In the genomic region with DNA sequence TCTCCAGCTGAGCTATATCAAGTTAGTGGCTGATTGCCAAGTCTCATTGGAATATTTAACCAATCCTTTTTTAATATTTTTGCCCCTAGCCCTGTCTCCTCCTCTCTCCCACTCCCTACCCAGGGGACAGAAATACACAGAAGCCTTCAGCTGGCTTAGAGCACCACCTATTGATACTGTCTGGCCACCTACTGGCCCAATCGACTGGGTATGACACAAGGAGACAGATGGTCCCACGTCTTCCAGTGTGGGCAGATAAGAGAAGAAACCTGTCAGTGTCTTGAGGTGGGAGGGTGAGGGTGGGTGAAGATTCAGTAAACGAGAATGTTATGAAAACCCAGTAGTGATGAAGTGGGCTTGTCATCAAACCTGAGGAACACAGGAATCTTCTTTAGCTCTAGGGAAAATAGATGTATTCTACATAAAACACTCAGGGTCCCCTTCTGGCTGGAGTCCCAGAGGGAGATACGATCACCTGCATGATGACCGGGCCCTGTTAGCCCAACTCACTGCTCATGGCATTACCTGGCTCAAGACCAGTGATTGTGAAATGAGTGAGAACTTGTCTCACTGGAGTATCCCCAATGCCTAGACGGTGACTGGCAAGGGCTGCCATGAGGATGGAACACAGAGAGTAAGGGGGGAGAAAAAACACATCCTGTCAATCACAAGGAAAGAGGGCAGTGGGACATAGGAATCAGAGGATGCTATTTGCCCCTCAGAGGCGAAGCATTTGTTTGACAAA, we compare ENCODE assay signal across 8 cellular contexts. TPM values are rescaled to one million over a fixed set of nuclear protein-coding genes. Genes with fewer than 3 reads are reported as not detected.
DNase-seq lines count a peak whose midpoint lies in the region; ATAC-seq and TF ChIP-seq lines count a peak whose summit lies in the region.

No MANE protein-coding gene starts in this region.

- no peaks in the 10 kb centered on the region for H3K9me3 Mint-ChIP-seq in effector memory CD8-positive, alpha-beta T cell

- peaks cover 8% of the 10 kb centered on the region for H3K36me3 Mint-ChIP-seq in effector memory CD8-positive, alpha-beta T cell (ENCODE audit: insufficient read depth)

- no peak for ATAC-seq in effector memory CD8-positive, alpha-beta T cell (replicated peaks)
- no peak for ATAC-seq in HG03025 (IDR thresholded peaks at IDR 0.05; ENCODE audit: low FRiP score, unreplicated experiment)
- no peak for ATAC-seq in HG02884 (IDR thresholded peaks at IDR 0.05; ENCODE audit: unreplicated experiment)
- ATAC-seq in GM21515 (IDR thresholded peaks at IDR 0.05; ENCODE audit: unreplicated experiment), result no peak

- no peak overlapping the region for H2AFZ ChIP-seq in OCI-LY7 (ENCODE audit: low read length)

- peak; percentile 77 for TF ChIP-seq CTCF in AG09319 (IDR thresholded peaks at IDR 0.05; ENCODE audit: low read depth, low read length)
- TF ChIP-seq CTCF in GM12874 (IDR thresholded peaks at IDR 0.05; ENCODE audit: insufficient read depth, low read depth, low read length), result peak; percentile 61
- TF ChIP-seq CTCF in OCI-LY7 (conservative IDR thresholded peaks at IDR 0.05; ENCODE audit: low read length), result peak; percentile 58; the same call in 1 of the 2 replicates

- intact Hi-C loops in OCI-LY7 (cut with micrococcal nuclease; ENCODE audit: unreplicated experiment), result no loop called here

- H3K9me3 ChIP-seq in OCI-LY7 (ENCODE audit: low read length), result no peaks in the 10 kb centered on the region

- no peak overlapping the region for H3K4me3 ChIP-seq in OCI-LY7 (ENCODE audit: low read depth, low read length, poor library complexity, severe bottlenecking)

- peaks cover 95% of the 10 kb centered on the region for H3K36me3 ChIP-seq in OCI-LY7 (ENCODE audit: insufficient read depth, low read length)

- no peaks in the 10 kb centered on the region for H4K20me1 ChIP-seq in OCI-LY7 (ENCODE audit: insufficient read depth, low read length)

- peak overlapping the region in 1 of 2 donors; percentile 69 for H3K4me3 Mint-ChIP-seq in effector memory CD8-positive, alpha-beta T cell

- H3K4me2 ChIP-seq in OCI-LY7 (ENCODE audit: low read length), result no peak overlapping the region

- peaks cover 8% of the 10 kb centered on the region for H3K4me1 ChIP-seq in OCI-LY7 (ENCODE audit: insufficient read depth, low read length, poor library complexity, severe bottlenecking)

- H3K79me2 ChIP-seq in OCI-LY7 (ENCODE audit: insufficient read depth, low read depth, low read length), result no peaks in the 10 kb centered on the region

- peak overlapping the region; percentile 97 to 99 for H3K27ac Mint-ChIP-seq in effector memory CD8-positive, alpha-beta T cell

- no TSS peak for BruUV-seq in OCI-LY7 (replicated peaks; lab: Mats Ljungman, UMichigan)

- DNase-seq in AG09319 (ENCODE audit: extremely low read depth, low read depth) (no peak), OCI-LY7 (ENCODE audit: low spot score) (peak; percentile 48), mucosa of gallbladder (ENCODE audit: low spot score) (peak; percentile 50)
- DNase-seq in effector memory CD8-positive, alpha-beta T cell, result peak; percentile 31 to 40 (median 39)

- H3K9me2 ChIP-seq in OCI-LY7 (ENCODE audit: insufficient read depth, low read length), result no peaks in the 10 kb centered on the region

- CTCF ChIA-PET in OCI-LY7 (lab: Charles Lee; ENCODE audit: unreplicated experiment), result no interaction called here

- POLR2A ChIA-PET in OCI-LY7 (lab: Charles Lee), result no interaction called here

- no peak overlapping the region for H3K27ac ChIP-seq in OCI-LY7 (ENCODE audit: low read depth, low read length, poor library complexity, severe bottlenecking)

- peaks cover 24 to 31% of the 10 kb centered on the region in 2 donors for H3K4me1 Mint-ChIP-seq in effector memory CD8-positive, alpha-beta T cell (ENCODE audit: low read depth in 2 of 2)

- H3K27me3 Mint-ChIP-seq in effector memory CD8-positive, alpha-beta T cell, result no peaks in the 10 kb centered on the region

RNA-seq across cellular contexts. Expression of a gene that starts 26.7 kb away (rescaled TPM):
- 17.5 and 24.0 TPM in 2 replicates for total RNA-seq in OCI-LY7 (2014; rRNA removed; shearing (Covaris generic))
- 42.3 and 53.3 TPM in 2 replicates for total RNA-seq in OCI-LY7 (2022)
- total RNA-seq in mucosa of gallbladder, result 23.1 TPM

RNA-seq across cellular contexts. Expression of a gene that starts 27.1 kb away (rescaled TPM):
- 152 and 164 TPM in 2 replicates for total RNA-seq in OCI-LY7 (2014; rRNA removed; shearing (Covaris generic))
- total RNA-seq in OCI-LY7 (2022) (215 and 227 TPM in 2 replicates), mucosa of gallbladder (64.0 TPM)
